3 cellular contexts compared by ENCODE assay signal in the genomic region with DNA sequence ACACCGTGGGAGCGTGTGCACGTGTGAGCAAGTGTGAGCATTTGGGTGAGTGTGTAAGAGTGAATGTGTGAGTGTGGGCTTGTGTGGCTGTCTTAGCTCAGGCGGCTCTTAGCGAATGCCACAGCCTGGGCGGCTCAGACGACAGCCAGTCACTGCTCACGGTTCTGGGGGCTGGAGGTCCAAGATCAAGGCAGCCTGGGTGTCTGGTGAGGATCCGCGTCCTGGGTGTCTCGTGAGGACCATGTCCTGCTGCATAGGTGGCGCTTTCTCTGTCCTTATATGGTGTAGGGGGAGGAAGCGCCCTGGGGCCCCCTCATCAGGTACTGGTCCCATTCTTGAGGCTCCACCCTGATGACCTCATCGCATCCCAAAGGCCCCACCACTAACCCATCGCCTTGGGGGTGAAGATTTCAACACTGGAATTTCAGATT.
A peak's percentile ranks its signal among the peaks of the same experiment; 100 is the strongest.
TF ChIP-seq lines count a peak whose summit lies in the region.

No MANE protein-coding gene starts in this region.

TF ChIP-seq in HEK293, 187 proteins besides CTCF, POLR2A, EP300 and RAD21:
- TF ChIP-seq, protein P1, sequence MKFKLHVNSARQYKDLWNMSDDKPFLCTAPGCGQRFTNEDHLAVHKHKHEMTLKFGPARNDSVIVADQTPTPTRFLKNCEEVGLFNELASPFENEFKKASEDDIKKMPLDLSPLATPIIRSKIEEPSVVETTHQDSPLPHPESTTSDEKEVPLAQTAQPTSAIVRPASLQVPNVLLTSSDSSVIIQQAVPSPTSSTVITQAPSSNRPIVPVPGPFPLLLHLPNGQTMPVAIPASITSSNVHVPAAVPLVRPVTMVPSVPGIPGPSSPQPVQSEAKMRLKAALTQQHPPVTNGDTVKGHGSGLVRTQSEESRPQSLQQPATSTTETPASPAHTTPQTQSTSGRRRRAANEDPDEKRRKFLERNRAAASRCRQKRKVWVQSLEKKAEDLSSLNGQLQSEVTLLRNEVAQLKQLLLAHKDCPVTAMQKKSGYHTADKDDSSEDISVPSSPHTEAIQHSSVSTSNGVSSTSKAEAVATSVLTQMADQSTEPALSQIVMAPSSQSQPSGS (tag by site-specific recombination; IDR thresholded peaks at IDR 0.05; ENCODE audit: low read depth), result peak; percentile 39; the same call in 1 of the 2 replicates
- TF ChIP-seq, protein P2, sequence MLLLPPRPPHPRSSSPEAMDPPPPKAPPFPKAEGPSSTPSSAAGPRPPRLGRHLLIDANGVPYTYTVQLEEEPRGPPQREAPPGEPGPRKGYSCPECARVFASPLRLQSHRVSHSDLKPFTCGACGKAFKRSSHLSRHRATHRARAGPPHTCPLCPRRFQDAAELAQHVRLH (tag by site-specific recombination; IDR thresholded peaks at IDR 0.05), result no peak

TF ChIP-seq in H1, 55 proteins besides CTCF, POLR2A, EP300 and RAD21:
- no peak for TF ChIP-seq JUND (IDR thresholded peaks at IDR 0.05; ENCODE audit: low read length)

TF ChIP-seq in HepG2, 621 proteins besides CTCF, POLR2A, EP300 and RAD21:
- TF ChIP-seq CCAR2 (optimal IDR thresholded peaks at IDR 0.05; ENCODE audit: low read depth, low read length) (no peak), ATF7 (IDR thresholded peaks at IDR 0.05) (peak; percentile 52), ATF7 (CRISPR knock-in tag; IDR thresholded peaks at IDR 0.05) (no peak)
